1 cellular context compared by ENCODE assay signal in the genomic region with DNA sequence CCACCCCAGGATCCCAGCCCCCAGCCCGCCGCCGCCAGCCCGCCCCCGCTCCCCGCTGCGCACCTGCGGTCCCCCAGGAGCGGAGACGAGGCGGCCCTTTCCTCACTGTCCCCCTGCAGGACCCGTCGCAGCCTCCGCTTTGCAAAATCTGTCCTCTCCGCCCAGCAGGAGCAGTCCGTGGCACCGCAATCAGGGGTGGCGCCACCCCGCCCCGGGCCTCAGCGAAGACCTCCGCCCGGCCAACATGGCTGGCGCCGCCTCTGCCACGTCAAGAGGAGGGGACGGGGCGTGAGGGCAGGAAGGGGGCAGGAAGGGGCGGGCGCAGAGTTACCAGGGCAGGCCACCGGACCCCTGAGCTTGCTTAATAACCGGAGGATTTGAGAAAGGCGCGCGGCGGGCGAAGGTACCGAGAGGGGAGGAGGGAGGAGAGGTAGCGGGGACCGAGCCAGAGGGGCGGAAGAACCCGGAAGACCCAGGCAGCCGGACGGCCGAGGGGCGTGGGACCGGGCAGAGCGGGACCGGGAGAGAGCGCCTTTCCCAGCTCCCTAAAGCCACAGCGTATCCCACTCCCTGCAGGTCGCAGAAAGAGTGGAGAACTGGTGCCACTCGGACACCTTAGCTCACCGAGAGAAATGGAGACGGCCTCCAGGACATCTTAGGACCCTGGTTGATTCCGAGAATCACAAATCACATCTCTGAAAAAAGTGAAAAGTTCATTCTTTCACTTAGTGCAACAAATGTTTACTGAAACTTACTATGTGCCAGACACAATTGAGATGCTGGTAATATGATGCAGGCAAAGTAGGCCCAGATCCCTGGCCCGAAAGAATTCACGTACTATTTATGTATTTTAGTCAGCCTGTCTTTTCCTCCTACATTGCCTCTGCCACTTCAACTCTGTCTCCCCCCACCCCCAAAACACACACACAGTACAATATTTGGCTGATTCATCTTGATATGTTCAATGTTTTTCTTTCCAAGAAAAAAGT.
TF ChIP-seq lines count a peak whose summit lies in the region.

Gene SEC23A (minus strand): TSS at position 267 of the 989 bp plus-strand sequence. CDS start 7,117 bp downstream, outside the sequence.

TF ChIP-seq in HepG2, 621 proteins besides CTCF, POLR2A, EP300 and RAD21 (continued from another document and continues in another):
- TF ChIP-seq ZNF574 (CRISPR knock-in tag; IDR thresholded peaks at IDR 0.05) (peak; percentile 97), MXD3 (CRISPR knock-in tag; IDR thresholded peaks at IDR 0.05) (peak; percentile 98), ZKSCAN8 (CRISPR knock-in tag; IDR thresholded peaks at IDR 0.05; ENCODE audit: borderline replicate concordance) (peak; percentile 94), ZNF253 (CRISPR knock-in tag; IDR thresholded peaks at IDR 0.05; ENCODE audit: borderline replicate concordance) (peak; percentile 75; the same call in 1 of the 2 replicates), ZSCAN31 (CRISPR knock-in tag; IDR thresholded peaks at IDR 0.05; ENCODE audit: low read depth) (peak; percentile 99), CREM (IDR thresholded peaks at IDR 0.05) (peak; percentile 61), CREM (CRISPR knock-in tag; IDR thresholded peaks at IDR 0.05) (peak; percentile 78), ZNF761 (CRISPR knock-in tag; conservative IDR thresholded peaks at IDR 0.05) (peak; percentile 91), IRX3 (CRISPR knock-in tag; IDR thresholded peaks at IDR 0.05; ENCODE audit: borderline replicate concordance, low read depth) (peak; percentile 99), HDAC6 (IDR thresholded peaks at IDR 0.05; ENCODE audit: low read depth, low read length) (peak; percentile 70), ELF3 (CRISPR knock-in tag; IDR thresholded peaks at IDR 0.05) (peak; percentile 93), TGIF2 (CRISPR knock-in tag; IDR thresholded peaks at IDR 0.05) (peak; percentile 86), NRL (CRISPR knock-in tag; IDR thresholded peaks at IDR 0.05; ENCODE audit: borderline replicate concordance) (peak; percentile 100), ZBTB34 (CRISPR knock-in tag; IDR thresholded peaks at IDR 0.05) (peak; percentile 96), MIER3 (CRISPR knock-in tag; IDR thresholded peaks at IDR 0.05; ENCODE audit: borderline replicate concordance) (peak; percentile 99; the same call in 1 of the 2 replicates), YY1 (IDR thresholded peaks at IDR 0.05; ENCODE audit: insufficient read depth, insufficient replicate concordance, low read depth, low read length) (peak; percentile 97), STAT6 (CRISPR knock-in tag; IDR thresholded peaks at IDR 0.05; ENCODE audit: borderline replicate concordance) (peak; percentile 97), ZNF619 (CRISPR knock-in tag; IDR thresholded peaks at IDR 0.05) (peak; percentile 100), ZNF768 (CRISPR knock-in tag; IDR thresholded peaks at IDR 0.05) (peak; percentile 90), HNRNPL (IDR thresholded peaks at IDR 0.05; ENCODE audit: low read depth, low read length) (peak; percentile 94), TP53 (CRISPR knock-in tag; conservative IDR thresholded peaks at IDR 0.05) (peak; percentile 69; the same call in 1 of the 2 replicates), NFKB2 (CRISPR knock-in tag; IDR thresholded peaks at IDR 0.05; ENCODE audit: borderline replicate concordance) (peak; percentile 99), ZNF674 (CRISPR knock-in tag; IDR thresholded peaks at IDR 0.05; ENCODE audit: low read depth) (peak; percentile 99), ZNF703 (CRISPR knock-in tag; IDR thresholded peaks at IDR 0.05; ENCODE audit: borderline replicate concordance) (no peak), AHR (CRISPR knock-in tag; IDR thresholded peaks at IDR 0.05) (peak; percentile 88), GATAD1 (CRISPR knock-in tag; IDR thresholded peaks at IDR 0.05) (peak; percentile 92), ZNF775 (CRISPR knock-in tag; IDR thresholded peaks at IDR 0.05; ENCODE audit: borderline replicate concordance) (peak; percentile 87), ZNF232 (CRISPR knock-in tag; IDR thresholded peaks at IDR 0.05; ENCODE audit: borderline replicate concordance) (peak; percentile 98), ZNF570 (CRISPR knock-in tag; IDR thresholded peaks at IDR 0.05; ENCODE audit: borderline replicate concordance) (peak; percentile 62; the same call in 1 of the 2 replicates), ZMYM2 (CRISPR knock-in tag; IDR thresholded peaks at IDR 0.05) (peak; percentile 88; the same call in 1 of the 2 replicates)
- TF ChIP-seq, protein P1, sequence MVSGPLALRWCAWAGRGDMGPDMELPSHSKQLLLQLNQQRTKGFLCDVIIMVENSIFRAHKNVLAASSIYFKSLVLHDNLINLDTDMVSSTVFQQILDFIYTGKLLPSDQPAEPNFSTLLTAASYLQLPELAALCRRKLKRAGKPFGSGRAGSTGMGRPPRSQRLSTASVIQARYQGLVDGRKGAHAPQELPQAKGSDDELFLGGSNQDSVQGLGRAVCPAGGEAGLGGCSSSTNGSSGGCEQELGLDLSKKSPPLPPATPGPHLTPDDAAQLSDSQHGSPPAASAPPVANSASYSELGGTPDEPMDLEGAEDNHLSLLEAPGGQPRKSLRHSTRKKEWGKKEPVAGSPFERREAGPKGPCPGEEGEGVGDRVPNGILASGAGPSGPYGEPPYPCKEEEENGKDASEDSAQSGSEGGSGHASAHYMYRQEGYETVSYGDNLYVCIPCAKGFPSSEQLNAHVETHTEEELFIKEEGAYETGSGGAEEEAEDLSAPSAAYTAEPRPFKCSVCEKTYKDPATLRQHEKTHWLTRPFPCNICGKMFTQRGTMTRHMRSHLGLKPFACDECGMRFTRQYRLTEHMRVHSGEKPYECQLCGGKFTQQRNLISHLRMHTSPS (CRISPR knock-in tag; IDR thresholded peaks at IDR 0.05; ENCODE audit: low read depth), result peak; percentile 94
- TF ChIP-seq, protein P2, sequence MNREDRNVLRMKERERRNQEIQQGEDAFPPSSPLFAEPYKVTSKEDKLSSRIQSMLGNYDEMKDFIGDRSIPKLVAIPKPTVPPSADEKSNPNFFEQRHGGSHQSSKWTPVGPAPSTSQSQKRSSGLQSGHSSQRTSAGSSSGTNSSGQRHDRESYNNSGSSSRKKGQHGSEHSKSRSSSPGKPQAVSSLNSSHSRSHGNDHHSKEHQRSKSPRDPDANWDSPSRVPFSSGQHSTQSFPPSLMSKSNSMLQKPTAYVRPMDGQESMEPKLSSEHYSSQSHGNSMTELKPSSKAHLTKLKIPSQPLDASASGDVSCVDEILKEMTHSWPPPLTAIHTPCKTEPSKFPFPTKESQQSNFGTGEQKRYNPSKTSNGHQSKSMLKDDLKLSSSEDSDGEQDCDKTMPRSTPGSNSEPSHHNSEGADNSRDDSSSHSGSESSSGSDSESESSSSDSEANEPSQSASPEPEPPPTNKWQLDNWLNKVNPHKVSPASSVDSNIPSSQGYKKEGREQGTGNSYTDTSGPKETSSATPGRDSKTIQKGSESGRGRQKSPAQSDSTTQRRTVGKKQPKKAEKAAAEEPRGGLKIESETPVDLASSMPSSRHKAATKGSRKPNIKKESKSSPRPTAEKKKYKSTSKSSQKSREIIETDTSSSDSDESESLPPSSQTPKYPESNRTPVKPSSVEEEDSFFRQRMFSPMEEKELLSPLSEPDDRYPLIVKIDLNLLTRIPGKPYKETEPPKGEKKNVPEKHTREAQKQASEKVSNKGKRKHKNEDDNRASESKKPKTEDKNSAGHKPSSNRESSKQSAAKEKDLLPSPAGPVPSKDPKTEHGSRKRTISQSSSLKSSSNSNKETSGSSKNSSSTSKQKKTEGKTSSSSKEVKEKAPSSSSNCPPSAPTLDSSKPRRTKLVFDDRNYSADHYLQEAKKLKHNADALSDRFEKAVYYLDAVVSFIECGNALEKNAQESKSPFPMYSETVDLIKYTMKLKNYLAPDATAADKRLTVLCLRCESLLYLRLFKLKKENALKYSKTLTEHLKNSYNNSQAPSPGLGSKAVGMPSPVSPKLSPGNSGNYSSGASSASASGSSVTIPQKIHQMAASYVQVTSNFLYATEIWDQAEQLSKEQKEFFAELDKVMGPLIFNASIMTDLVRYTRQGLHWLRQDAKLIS (CRISPR knock-in tag; IDR thresholded peaks at IDR 0.05), result peak; percentile 82
- TF ChIP-seq, protein P3, sequence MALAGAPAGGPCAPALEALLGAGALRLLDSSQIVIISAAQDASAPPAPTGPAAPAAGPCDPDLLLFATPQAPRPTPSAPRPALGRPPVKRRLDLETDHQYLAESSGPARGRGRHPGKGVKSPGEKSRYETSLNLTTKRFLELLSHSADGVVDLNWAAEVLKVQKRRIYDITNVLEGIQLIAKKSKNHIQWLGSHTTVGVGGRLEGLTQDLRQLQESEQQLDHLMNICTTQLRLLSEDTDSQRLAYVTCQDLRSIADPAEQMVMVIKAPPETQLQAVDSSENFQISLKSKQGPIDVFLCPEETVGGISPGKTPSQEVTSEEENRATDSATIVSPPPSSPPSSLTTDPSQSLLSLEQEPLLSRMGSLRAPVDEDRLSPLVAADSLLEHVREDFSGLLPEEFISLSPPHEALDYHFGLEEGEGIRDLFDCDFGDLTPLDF (CRISPR knock-in tag; IDR thresholded peaks at IDR 0.05), result peak; percentile 97
- TF ChIP-seq, protein P4, sequence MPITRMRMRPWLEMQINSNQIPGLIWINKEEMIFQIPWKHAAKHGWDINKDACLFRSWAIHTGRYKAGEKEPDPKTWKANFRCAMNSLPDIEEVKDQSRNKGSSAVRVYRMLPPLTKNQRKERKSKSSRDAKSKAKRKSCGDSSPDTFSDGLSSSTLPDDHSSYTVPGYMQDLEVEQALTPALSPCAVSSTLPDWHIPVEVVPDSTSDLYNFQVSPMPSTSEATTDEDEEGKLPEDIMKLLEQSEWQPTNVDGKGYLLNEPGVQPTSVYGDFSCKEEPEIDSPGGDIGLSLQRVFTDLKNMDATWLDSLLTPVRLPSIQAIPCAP (CRISPR knock-in tag; IDR thresholded peaks at IDR 0.05; ENCODE audit: low read depth), result peak; percentile 48
- TF ChIP-seq, protein P5, sequence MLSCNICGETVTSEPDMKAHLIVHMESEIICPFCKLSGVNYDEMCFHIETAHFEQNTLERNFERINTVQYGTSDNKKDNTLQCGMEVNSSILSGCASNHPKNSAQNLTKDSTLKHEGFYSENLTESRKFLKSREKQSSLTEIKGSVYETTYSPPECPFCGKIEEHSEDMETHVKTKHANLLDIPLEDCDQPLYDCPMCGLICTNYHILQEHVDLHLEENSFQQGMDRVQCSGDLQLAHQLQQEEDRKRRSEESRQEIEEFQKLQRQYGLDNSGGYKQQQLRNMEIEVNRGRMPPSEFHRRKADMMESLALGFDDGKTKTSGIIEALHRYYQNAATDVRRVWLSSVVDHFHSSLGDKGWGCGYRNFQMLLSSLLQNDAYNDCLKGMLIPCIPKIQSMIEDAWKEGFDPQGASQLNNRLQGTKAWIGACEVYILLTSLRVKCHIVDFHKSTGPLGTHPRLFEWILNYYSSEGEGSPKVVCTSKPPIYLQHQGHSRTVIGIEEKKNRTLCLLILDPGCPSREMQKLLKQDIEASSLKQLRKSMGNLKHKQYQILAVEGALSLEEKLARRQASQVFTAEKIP (CRISPR knock-in tag; IDR thresholded peaks at IDR 0.05; ENCODE audit: borderline replicate concordance), result no peak
